8 cellular contexts compared by ENCODE assay signal in the genomic region with DNA sequence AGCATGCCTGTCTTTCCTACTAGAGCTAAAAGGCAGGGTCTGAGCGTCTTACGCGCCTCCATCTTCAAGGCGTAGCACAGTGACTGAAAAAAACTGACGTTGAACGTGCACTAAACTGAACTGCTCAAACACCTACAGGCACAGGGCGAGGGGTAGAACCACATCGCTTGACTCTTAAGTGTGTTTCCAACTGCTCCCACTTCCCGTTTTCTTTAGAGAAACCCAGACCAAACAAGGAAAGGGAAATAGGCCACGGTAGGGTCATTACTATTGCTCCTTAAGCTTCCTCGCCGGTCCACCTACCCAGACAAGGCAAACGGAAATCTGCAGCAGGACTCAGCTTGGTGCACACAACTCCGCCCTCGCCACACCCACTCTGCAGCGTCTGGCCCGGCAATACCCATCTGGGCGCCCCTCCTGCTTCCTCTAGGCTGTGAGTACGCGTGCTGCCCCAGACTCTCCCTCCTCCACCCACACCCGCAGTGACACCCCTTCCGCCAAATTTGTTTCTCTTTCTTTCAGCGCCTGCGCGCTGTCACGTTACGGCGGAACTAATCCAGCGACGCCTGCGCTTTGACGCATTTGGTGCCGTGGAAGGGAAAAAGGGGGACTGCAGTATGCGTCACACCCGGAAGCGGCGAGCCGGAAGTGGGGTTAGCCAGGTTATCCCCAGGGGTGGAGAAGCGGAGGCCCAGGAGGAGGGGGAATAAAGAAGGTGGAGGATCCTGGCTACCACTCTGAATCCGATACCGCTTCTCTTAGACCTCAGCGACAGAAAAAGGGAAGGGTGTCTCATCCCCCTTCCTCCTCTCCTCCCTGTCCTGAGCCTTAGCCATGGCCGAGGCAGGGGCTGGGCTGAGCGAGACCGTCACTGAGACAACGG. TPM values are rescaled to one million over a fixed set of nuclear protein-coding genes. Genes with fewer than 3 reads are reported as not detected.
DNase-seq lines count a peak whose midpoint lies in the region; ATAC-seq and TF ChIP-seq lines count a peak whose summit lies in the region.

A gene with protein sequence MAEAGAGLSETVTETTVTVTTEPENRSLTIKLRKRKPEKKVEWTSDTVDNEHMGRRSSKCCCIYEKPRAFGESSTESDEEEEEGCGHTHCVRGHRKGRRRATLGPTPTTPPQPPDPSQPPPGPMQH (plus strand): TSS at position 622 of the 883 bp plus-strand sequence. CDS start 213 bp downstream, at position 835.

- H3K27me3 Mint-ChIP-seq in activated T-cell treated with anti-CD3 and anti-CD28 coated beads, Interleukin-2, amount 50 U/mL, for 4 hours (ENCODE audit: low read depth) = peaks cover 15% of the 10 kb centered on the region

- ATAC-seq in GM21723 (IDR thresholded peaks at IDR 0.05; ENCODE audit: unreplicated experiment) (peak; percentile 93), Panc1 (peak; percentile 99)
- peak; percentile 98 for ATAC-seq in activated T-cell treated with anti-CD3 and anti-CD28 coated beads, Interleukin-2, amount 50 U/mL, for 4 hours

- peak within 1 kb of the TSS; percentile 94 to 95 for H3K9ac ChIP-seq in mucosa of rectum (ENCODE audit: low read depth in 1 of 2, low read length in 2 of 2)

- no peaks in the 10 kb centered on the region for H3K9me3 Mint-ChIP-seq in activated T-cell treated with anti-CD3 and anti-CD28 coated beads, Interleukin-2, amount 50 U/mL, for 4 hours

- intact Hi-C loops in Panc1 (cut with micrococcal nuclease; ENCODE audit: unreplicated experiment) = no loop called here

- H3K27ac ChIP-seq in Panc1 (ENCODE audit: low read length) = peak within 1 kb of the TSS; percentile 99
- H3K27ac ChIP-seq in mucosa of rectum (ENCODE audit: low read depth in 2 of 2, low read length in 2 of 2) = peak within 1 kb of the TSS; percentile 90 to 97

- H3K36me3 Mint-ChIP-seq in activated T-cell treated with anti-CD3 and anti-CD28 coated beads, Interleukin-2, amount 50 U/mL, for 4 hours (ENCODE audit: insufficient read depth) = peaks cover 35% of the 10 kb centered on the region

- H3K36me3 ChIP-seq in Panc1 (ENCODE audit: control insufficient read depth, insufficient read depth, low read length) (peaks cover 6% of the 10 kb centered on the region; the same call in 1 of the 2 replicates), mucosa of rectum (ENCODE audit: control insufficient read depth in 2 of 2, insufficient read depth in 2 of 2, low read length in 2 of 2) (peaks cover 14 to 15% of the 10 kb centered on the region in 2 donors)

- TF ChIP-seq POLR2A in erythroblast (IDR thresholded peaks at IDR 0.05; ENCODE audit: low read length) = peak; percentile 97

- POLR2A ChIA-PET in Panc1 (lab: Charles Lee) = interaction anchor here (0.5 kb wide), 1 partner anchor 20 kb away, joined by 8 read pairs; no protein-coding TSS in a partner anchor

- CTCF ChIA-PET in Panc1 (lab: Charles Lee) = interaction anchor here (1.0 to 1.5 kb wide), 2 partner anchors 36 to 64 kb away, joined by 3 to 5 read pairs; no protein-coding TSS in a partner anchor

- H3K4me1 ChIP-seq in Panc1 (ENCODE audit: control insufficient read depth, insufficient read depth, low read length) (peaks cover 16% of the 10 kb centered on the region), mucosa of rectum (ENCODE audit: control insufficient read depth in 2 of 2, insufficient read depth in 2 of 2, low read length in 2 of 2) (peaks cover 22 to 25% of the 10 kb centered on the region in 2 donors)

- H3K4me1 Mint-ChIP-seq in activated T-cell treated with anti-CD3 and anti-CD28 coated beads, Interleukin-2, amount 50 U/mL, for 4 hours (ENCODE audit: low read depth) = peaks cover 52% of the 10 kb centered on the region

- no peak for TF ChIP-seq CTCF in Panc1 (IDR thresholded peaks at IDR 0.05)

- BruUV-seq in Panc1 (replicated peaks; lab: Mats Ljungman, UMichigan) = no TSS peak

- peak within 1 kb of the TSS; percentile 93 for H3K4me3 Mint-ChIP-seq in activated T-cell treated with anti-CD3 and anti-CD28 coated beads, Interleukin-2, amount 50 U/mL, for 4 hours

- H3K9me3 ChIP-seq in Panc1 (ENCODE audit: control insufficient read depth, insufficient read depth, low read depth, low read length) (no peaks in the 10 kb centered on the region), mucosa of rectum (ENCODE audit: control insufficient read depth in 2 of 2, low read length in 2 of 2) (no peaks in the 10 kb centered on the region)

- no peaks in the 10 kb centered on the region for H3K27me3 ChIP-seq in Panc1 (ENCODE audit: control insufficient read depth, insufficient read depth, low read length)
- peaks cover 0 to 8% of the 10 kb centered on the region in 2 donors for H3K27me3 ChIP-seq in mucosa of rectum (ENCODE audit: control insufficient read depth in 2 of 2, insufficient read depth in 2 of 2, low read length in 2 of 2)

- H3K4me3 ChIP-seq in Panc1 (ENCODE audit: low read depth in 2 of 2, low read length in 2 of 2) = peak within 1 kb of the TSS; percentile 87 to 97
- H3K4me3 ChIP-seq in mucosa of rectum (ENCODE audit: low read length in 2 of 2) = peak within 1 kb of the TSS; percentile 98 to 99

- in situ Hi-C loops in Panc1 (cut with HindIII; ENCODE audit: low pct_unique_long_range_greater_than_20kb, low sequenced_read_pairs) = no loop called here

- DNase-seq in DMS53 (lab: John Stamatoyannopoulos, UW) (peak; percentile 99), KG1 (lab: John Stamatoyannopoulos, UW) (peak; percentile 96), Panc1 (ENCODE audit: low read depth, low spot score) (peak; percentile 98), erythroblast (lab: John Stamatoyannopoulos, UW) (peak; percentile 99)
- DNase-seq in activated T-cell treated with anti-CD3 and anti-CD28 coated beads, Interleukin-2, amount 50 U/mL, for 4 hours = peak; percentile 97
- peak; percentile 97 for DNase-seq in stimulated activated CD8-positive, alpha-beta memory T cell treated with anti-CD3 and anti-CD28 coated beads, Interleukin-4, amount 100 ng/mL, for 48 hours

RNA-seq across cellular contexts. Expression of the gene that starts here (rescaled TPM):
- total RNA-seq in Panc1 (2021; ENCODE audit: unreplicated experiment) = 59.2 TPM
- 53.0 TPM for polyA plus RNA-seq in Panc1 (2012; ENCODE audit: insufficient read length)
- total RNA-seq in activated T-cell treated with anti-CD3 and anti-CD28 coated beads, Interleukin-2, amount 50 U/mL, for 4 hours = 10 to 100 TPM; 71.9 to 81.6 (median 80.5) TPM

Comparison
In these comparisons a context has a peak if more than half of its experiments do, and no peak if none do; other contexts are left out.
1. Peak in every context shown above with its lines: DNase-seq, ATAC-seq, H3K4me3 ChIP-seq and H3K27ac ChIP-seq.